Comparison of ENCODE assay signal across 14 cellular contexts in genomic region chr6:36550473-36551000, GRCh38.
"Had no signal": no experiment of that assay in that cellular context is flagged by ENCODE, and none has a peak within 500 bp of the region (broad histone marks: within the 10 kb centered on the region; RNA-seq: fewer than 3 reads in every experiment).

No MANE protein-coding gene starts in this region.

- H3K4me1 ChIP-seq: colonic mucosa had no signal

- H3K9me3 Mint-ChIP-seq: activated CD4-positive, alpha-beta memory T cell treated with anti-CD3 and anti-CD28 coated beads, Interleukin-2, amount 10 ng/mL, durations not matched to agents 7 days and 5 days; activated naive CD4-positive, alpha-beta T cell treated with anti-CD3 and anti-CD28 coated beads, Interleukin-2, amount 50 U/mL, for 24 hours; activated T-cell treated with anti-CD3 and anti-CD28 coated beads, Interleukin-2, amount 50 U/mL, for 24 hours; neural progenitor cell had no signal

- H3K27ac Mint-ChIP-seq: activated CD4-positive, alpha-beta memory T cell treated with anti-CD3 and anti-CD28 coated beads, Interleukin-2, amount 10 ng/mL, durations not matched to agents 7 days and 5 days; activated T-cell treated with anti-CD3 and anti-CD28 coated beads, Interleukin-2, amount 50 U/mL, for 24 hours; neural progenitor cell had no signal

- H3K36me3 ChIP-seq: colonic mucosa, gastroesophageal sphincter, neural progenitor cell, pancreas, thyroid gland had no signal

- H3K9ac ChIP-seq: neural progenitor cell had no signal

- H3K4me3 Mint-ChIP-seq: activated CD4-positive, alpha-beta memory T cell treated with anti-CD3 and anti-CD28 coated beads, Interleukin-2, amount 10 ng/mL, durations not matched to agents 7 days and 5 days; activated naive CD4-positive, alpha-beta T cell treated with anti-CD3 and anti-CD28 coated beads, Interleukin-2, amount 50 U/mL, for 24 hours; activated T-cell treated with anti-CD3 and anti-CD28 coated beads, Interleukin-2, amount 50 U/mL, for 24 hours; neural progenitor cell had no signal

- H3K27ac ChIP-seq: colonic mucosa, gastroesophageal sphincter, neural progenitor cell, pancreas, thyroid gland had no signal

- H3K27me3 ChIP-seq: colonic mucosa, gastroesophageal sphincter, neural progenitor cell, pancreas, thyroid gland had no signal

- H3K9me3 ChIP-seq: colonic mucosa, gastroesophageal sphincter, pancreas, thyroid gland had no signal

- H3K36me3 Mint-ChIP-seq: activated naive CD4-positive, alpha-beta T cell treated with anti-CD3 and anti-CD28 coated beads, Interleukin-2, amount 50 U/mL, for 24 hours; brain; neural progenitor cell had no signal

- H3K4me3 ChIP-seq: colonic mucosa, gastroesophageal sphincter, neural progenitor cell, pancreas, thyroid gland had no signal

- H3K27me3 Mint-ChIP-seq: activated CD4-positive, alpha-beta memory T cell treated with anti-CD3 and anti-CD28 coated beads, Interleukin-2, amount 10 ng/mL, durations not matched to agents 7 days and 5 days; activated naive CD4-positive, alpha-beta T cell treated with anti-CD3 and anti-CD28 coated beads, Interleukin-2, amount 50 U/mL, for 24 hours; activated T-cell treated with anti-CD3 and anti-CD28 coated beads, Interleukin-2, amount 50 U/mL, for 24 hours had no signal

- ATAC-seq: gastroesophageal sphincter, left lobe of liver, pancreas had no signal

- H3K4me2 ChIP-seq: neural progenitor cell had no signal

- DNase-seq: activated CD4-positive, alpha-beta memory T cell treated with anti-CD3 and anti-CD28 coated beads, Interleukin-2, amount 10 ng/mL, durations not matched to agents 7 days and 5 days; activated CD4-positive, alpha-beta T cell treated with anti-CD3 and anti-CD28 coated beads for 1 hour; activated T-cell treated with anti-CD3 and anti-CD28 coated beads, Interleukin-2, amount 50 U/mL, for 24 hours; central memory CD4-positive, alpha-beta T cell; colonic mucosa; pancreas; stimulated activated CD4-positive, alpha-beta T cell treated with anti-CD3 and anti-CD28 coated beads, Interleukin-12 subunit alpha, Interleukin-12 subunit beta, amount 100 ng/mL, for 4 hours; stimulated activated CD4-positive, alpha-beta T cell treated with anti-CD3 and anti-CD28 coated beads, Interleukin-2, amount 100 ng/mL, for 24 hours; thyroid gland had no signal

- H2AFZ ChIP-seq: neural progenitor cell had no signal
